ENCODE assay signal across 24 cellular contexts in genomic region chr1:196043268-196043667, GRCh38.
DNase-seq lines count a peak whose midpoint lies in the region; ATAC-seq, FAIRE-seq and TF ChIP-seq lines count a peak whose summit lies in the region.
"Had no signal": no experiment of that assay in that cellular context is flagged by ENCODE, and none has a peak within 500 bp of the region (broad histone marks: within the 10 kb centered on the region; RNA-seq: fewer than 3 reads in every experiment).

No MANE protein-coding gene starts in this region.

- H3K36me3 ChIP-seq in bronchial epithelial cell (ENCODE audit: control insufficient read depth, insufficient read depth, low read length): no peaks in the 10 kb centered on the region
- H3K36me3 ChIP-seq: BE2C, BLaER1 had no signal

- H3K27me3 ChIP-seq in bronchial epithelial cell (ENCODE audit: control insufficient read depth, insufficient read depth, low read length) (no peaks in the 10 kb centered on the region), foreskin keratinocyte (no peaks in the 10 kb centered on the region)
- H3K27me3 ChIP-seq: BE2C, BLaER1 had no signal

- POLR2A ChIA-PET in RWPE1 (lab: Yijun Ruan, JAX; ENCODE audit: low non-redundant PET): no interaction called here

- H3K4me3 ChIP-seq in bronchial epithelial cell (ENCODE audit: low read depth, low read length): no peak overlapping the region
- H3K4me3 ChIP-seq: BLaER1, GM12878 had no signal

- no peak for FAIRE-seq in bronchial epithelial cell (lab: Jason Lieb, UNC)
- FAIRE-seq: GM12878, GM12892, GM18507 had no signal

- no peak overlapping the region for H3K27ac ChIP-seq in RWPE1
- H3K27ac ChIP-seq in foreskin keratinocyte: no peak overlapping the region
- H3K27ac ChIP-seq: BLaER1 had no signal

- DNase-seq in RWPE1 (ENCODE audit: low spot score) (peak; percentile 10), bronchial epithelial cell (ENCODE audit: low read depth) (peak; percentile 52), foreskin keratinocyte (peak; percentile 45 to 69), activated gamma-delta T cell treated with Interleukin-2 at 50 U/mL for 16 hours (no peak)
- DNase-seq: 8988T; ACHN; BE2C; C1 segment of cervical spinal cord; CD4-positive, alpha-beta memory T cell; CD4-positive, CD25-positive, alpha-beta regulatory T cell; CD8-positive, alpha-beta memory T cell; COR-L47; DMS 273 treated with DMSO at 0.1 percent for 48 hours; DMS153; DMS53; DMS79; DND-41; EL; GDM1 had no signal

- CTCF ChIA-PET in RWPE1 (lab: Yijun Ruan, JAX): interaction anchor here (0.7 kb wide), 1 partner anchor 186 kb away, joined by 4 read pairs; no protein-coding TSS in a partner anchor

- peak; percentile 86 for ATAC-seq in foreskin keratinocyte
- ATAC-seq in GM19035 (IDR thresholded peaks at IDR 0.05; ENCODE audit: unreplicated experiment): no peak
- ATAC-seq: GM12878 had no signal

- TF ChIP-seq CTCF in RWPE1 (conservative IDR thresholded peaks at IDR 0.05; ENCODE audit: low read depth) (no peak), bronchial epithelial cell (IDR thresholded peaks at IDR 0.05; ENCODE audit: insufficient read depth, low read length, severe bottlenecking) (no peak), foreskin keratinocyte (conservative IDR thresholded peaks at IDR 0.05) (no peak)

- peaks cover 6% of the 10 kb centered on the region for H3K4me1 ChIP-seq in foreskin keratinocyte
- H3K4me1 ChIP-seq: BE2C, BLaER1 had no signal
